ENCODE assay signal across 31 cellular contexts in the genomic region with DNA sequence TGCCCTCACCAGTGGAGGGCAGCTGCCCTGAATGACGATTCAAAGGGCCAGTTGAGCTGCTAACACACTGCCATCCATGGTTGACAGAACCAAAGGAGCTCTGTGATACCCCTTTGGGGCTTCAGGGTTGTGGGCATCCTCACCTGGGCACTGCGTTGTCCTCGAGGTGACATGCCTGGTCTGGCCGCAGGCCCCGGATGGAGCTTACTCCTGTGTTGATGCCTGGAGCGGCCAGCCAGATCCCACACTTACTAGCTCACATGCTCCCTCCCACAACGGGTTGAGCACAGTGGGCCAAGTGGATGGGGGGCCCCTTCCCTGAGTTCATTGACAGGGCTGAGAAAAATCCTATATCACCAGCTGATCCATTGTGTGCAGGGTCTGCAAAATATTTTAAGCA.
"Had no signal": no experiment of that assay in that cellular context is flagged by ENCODE, and none has a peak within 500 bp of the region (broad histone marks: within the 10 kb centered on the region; RNA-seq: fewer than 3 reads in every experiment).

No MANE protein-coding gene starts in this region.

- H3K36me3 ChIP-seq: colonic mucosa, gastrocnemius medialis, left lung, right lobe of liver, thoracic aorta, tibial nerve, upper lobe of left lung, uterus had no signal

- H3K27ac Mint-ChIP-seq: dendritic cell treated with granulocyte-macrophage colony-stimulating factor and Interleukin-4, amounts not matched to agents 40 ng/mL and 50 ng/mL, for 4 days; endodermal cell; mesothelial cell of epicardium; natural killer cell treated with Interleukin-12 subunit alpha and Interleukin-12 subunit beta and Interleukin-15 and Interleukin-18, amount 100 ng/mL, for 72 hours; progenitor cell of endocrine pancreas had no signal

- H3K4me1 ChIP-seq: colonic mucosa, gastrocnemius medialis, left lung, parathyroid adenoma, right lobe of liver, tibial nerve, upper lobe of left lung, uterus had no signal

- H3K4me3 ChIP-seq: colonic mucosa, gastrocnemius medialis, hepatocyte, left lung, mucosa of descending colon, right lobe of liver, thoracic aorta, tibial nerve, upper lobe of left lung, uterus had no signal

- ATAC-seq: esophagus mucosa; gastrocnemius medialis; left cardiac atrium; left lung; mucosa of descending colon; natural killer cell treated with Interleukin-12 subunit alpha and Interleukin-12 subunit beta and Interleukin-15 and Interleukin-18, amount 100 ng/mL, for 72 hours; right lobe of liver had no signal

- H3K9me3 ChIP-seq: colonic mucosa, gastrocnemius medialis, mucosa of descending colon, right lobe of liver, thoracic aorta, tibial nerve, upper lobe of left lung, uterus had no signal

- H3K4me3 Mint-ChIP-seq: dendritic cell treated with granulocyte-macrophage colony-stimulating factor and Interleukin-4, amounts not matched to agents 40 ng/mL and 50 ng/mL, for 4 days; endodermal cell; mesothelial cell of epicardium; naive B cell; natural killer cell treated with Interleukin-12 subunit alpha and Interleukin-12 subunit beta and Interleukin-15 and Interleukin-18, amount 100 ng/mL, for 72 hours; neural crest cell had no signal

- H3K27me3 ChIP-seq: colonic mucosa, gastrocnemius medialis, hepatocyte, left lung, right lobe of liver, tibial nerve, upper lobe of left lung, uterus had no signal

- H3K27ac ChIP-seq: colonic mucosa, epithelial cell of prostate, gastrocnemius medialis, hepatocyte, left lung, parathyroid adenoma, right lobe of liver, thoracic aorta, tibial nerve, upper lobe of left lung, uterus had no signal

- H3K27me3 Mint-ChIP-seq: dendritic cell treated with granulocyte-macrophage colony-stimulating factor and Interleukin-4, amounts not matched to agents 40 ng/mL and 50 ng/mL, for 4 days; naive B cell; natural killer cell treated with Interleukin-12 subunit alpha and Interleukin-12 subunit beta and Interleukin-15 and Interleukin-18, amount 100 ng/mL, for 72 hours had no signal

- DNase-seq: colonic mucosa; effector CD8-positive, alpha-beta T cell; endodermal cell; foreskin fibroblast; gastrocnemius medialis; head of caudate nucleus; left cardiac atrium; mesenchymal stem cell; mucosa of descending colon; naive B cell; right lobe of liver; small intestine; stimulated activated CD4-positive, alpha-beta T cell treated with anti-CD3 and anti-CD28 coated beads, Interleukin-12 subunit alpha, Interleukin-12 subunit beta, amount 100 ng/mL, for 4 hours; stimulated activated CD4-positive, alpha-beta T cell treated with anti-CD3 and anti-CD28 coated beads, Interleukin-1b, Interleukin-23, amount 100 ng/mL, for 48 hours; stimulated activated CD4-positive, alpha-beta T cell treated with anti-CD3 and anti-CD28 coated beads, Interleukin-4, amount 100 ng/mL, for 1 hour; stimulated activated CD8-positive, alpha-beta memory T cell treated with anti-CD3 and anti-CD28 coated beads, Interleukin-4, amount 100 ng/mL, for 48 hours; stimulated activated naive CD4-positive, alpha-beta T cell treated with Interleukin-2 at 50 U/mL for 16 hours; uterus had no signal

- H3K36me3 Mint-ChIP-seq: mesothelial cell of epicardium; naive B cell; natural killer cell treated with Interleukin-12 subunit alpha and Interleukin-12 subunit beta and Interleukin-15 and Interleukin-18, amount 100 ng/mL, for 72 hours had no signal

- H3K4me1 Mint-ChIP-seq: mesothelial cell of epicardium, naive B cell, neural crest cell had no signal
